Comparison of ENCODE assay signal across 1 cellular context in genomic region chr11:34027516-34028406, GRCh38.
TF ChIP-seq lines count a peak whose summit lies in the region.

No MANE protein-coding gene starts in this region.

TF ChIP-seq in neural cell, 6 proteins besides CTCF, POLR2A, EP300 and RAD21 (continued from another document):
- TF ChIP-seq REST (IDR thresholded peaks at IDR 0.05; ENCODE audit: borderline replicate concordance): no peak
